In the genomic region with DNA sequence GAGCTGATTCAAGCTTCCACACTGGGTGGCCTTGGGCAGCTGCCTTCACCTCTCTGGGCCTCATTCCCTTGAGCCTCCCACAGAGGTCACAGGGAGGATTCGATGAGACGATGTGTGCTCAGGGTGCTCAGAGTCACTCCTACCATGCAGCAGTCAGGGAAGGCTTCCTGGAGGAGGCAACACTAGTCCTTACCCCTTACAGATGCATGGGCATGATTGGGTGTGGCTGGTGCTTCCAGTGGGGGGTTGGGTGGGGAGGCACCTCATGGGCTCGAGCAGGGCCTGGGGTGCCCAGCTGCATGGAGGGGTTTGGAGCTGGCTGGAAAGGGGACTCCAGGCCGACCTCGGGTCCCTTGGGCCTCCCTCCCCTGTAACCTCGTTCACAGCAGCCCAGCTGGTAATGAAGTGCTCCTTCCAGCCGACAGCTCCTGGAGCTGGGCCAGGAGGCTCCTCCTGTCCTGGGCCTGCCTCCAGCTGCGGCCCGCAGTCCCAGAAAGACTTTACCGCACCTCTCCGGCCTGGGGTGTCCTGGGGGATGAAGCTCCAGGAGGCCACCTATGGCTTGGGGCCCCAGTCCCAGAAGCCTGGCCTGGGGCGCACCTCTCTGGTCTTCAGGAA, we compare ENCODE assay signal across 8 cellular contexts. TPM values are rescaled to one million over a fixed set of nuclear protein-coding genes. Genes with fewer than 3 reads are reported as not detected.
DNase-seq lines count a peak whose midpoint lies in the region; ATAC-seq and TF ChIP-seq lines count a peak whose summit lies in the region.
"Not testable (repeated sequence)": the region's sequence is repeated elsewhere in the genome, so short reads cannot be mapped to it uniquely, and the experiment has no call there.

No MANE protein-coding gene starts in this region.

- H3K4me2 ChIP-seq in SK-N-SH, result not testable (repeated sequence)

- H3F3A ChIP-seq in SK-N-SH (replicated peaks; ENCODE audit: insufficient read depth), result peaks cover 14% of the 10 kb centered on the region

- H3K9me3 ChIP-seq in BE2C, SK-N-SH, esophagus squamous epithelium, heart right ventricle, mucosa of descending colon, thyroid gland: not testable (repeated sequence)

- TF ChIP-seq RAD21 in SK-N-SH (IDR thresholded peaks at IDR 0.05; ENCODE audit: low read length), result not testable (repeated sequence)

- H3K27me3 ChIP-seq in BE2C; SK-N-SH (ENCODE audit: insufficient read depth); thyroid gland: not testable (repeated sequence)
- peaks cover 0 to 30% (median 0%) of the 10 kb centered on the region in 4 donors for H3K27me3 ChIP-seq in esophagus squamous epithelium
- peaks cover 0 to 11% (median 0%) of the 10 kb centered on the region in 7 donors for H3K27me3 ChIP-seq in heart right ventricle

- intact Hi-C loops in esophagus squamous epithelium (cut with DNase I); heart right ventricle (cut with DNase I); mucosa of descending colon (cut with DNase I, micrococcal nuclease); thyroid gland (cut with DNase I): not testable (repeated sequence)

- not testable (repeated sequence) for H3K36me3 ChIP-seq in BE2C; SK-N-SH (replicated peaks in 1 of 2; ENCODE audit: control insufficient read depth in 1 of 2, insufficient read depth in 2 of 2, low read length in 1 of 2); esophagus squamous epithelium; heart right ventricle; mucosa of descending colon (ENCODE audit: low read depth); thyroid gland

- peak; percentile 68 to 86 (median 77) for ATAC-seq in heart right ventricle
- peak; percentile 56 for ATAC-seq in mucosa of descending colon

- H4K20me1 ChIP-seq in SK-N-SH (ENCODE audit: insufficient read depth), result not testable (repeated sequence)

- TF ChIP-seq POLR2A in esophagus squamous epithelium (IDR thresholded peaks at IDR 0.05); thyroid gland (IDR thresholded peaks at IDR 0.05): not testable (repeated sequence)

- not testable (repeated sequence) for H3K79me2 ChIP-seq in SK-N-SH (ENCODE audit: insufficient read depth)

- TF ChIP-seq CTCF in BE2C (IDR thresholded peaks at IDR 0.05; ENCODE audit: low read depth, low read length); SK-N-SH (IDR thresholded peaks at IDR 0.05); esophagus squamous epithelium (IDR thresholded peaks at IDR 0.05); heart right ventricle (IDR thresholded peaks at IDR 0.05); mucosa of descending colon (IDR thresholded peaks at IDR 0.05); thyroid gland (IDR thresholded peaks at IDR 0.05): not testable (repeated sequence)

- H3K4me1 ChIP-seq in BE2C (peaks cover 11% of the 10 kb centered on the region), SK-N-SH (ENCODE audit: control insufficient read depth in 1 of 2, insufficient read depth in 2 of 2, low read depth in 1 of 2, low read length in 1 of 2) (peaks cover 0 to 23% of the 10 kb centered on the region in 2 experiments; a peak in 1 of 4 replicates), esophagus squamous epithelium (peaks cover 0 to 20% (median 0%) of the 10 kb centered on the region in 3 donors), thyroid gland (peaks cover 4 to 14% of the 10 kb centered on the region in 2 donors)
- H3K4me1 ChIP-seq in heart right ventricle; mucosa of descending colon (ENCODE audit: low read depth): not testable (repeated sequence)

- H3K9ac ChIP-seq in SK-N-SH, result not testable (repeated sequence)

- CTCF ChIA-PET in SK-N-SH (lab: Yijun Ruan, JAX), result interaction anchor here (1.6 to 2.2 kb wide), 2 partner anchors 10 to 35 kb away, joined by 8 to 13 read pairs; no protein-coding TSS in a partner anchor

- H2AFZ ChIP-seq in SK-N-SH (ENCODE audit: low read depth), result not testable (repeated sequence)

- not testable (repeated sequence) for TF ChIP-seq EP300 in SK-N-SH (IDR thresholded peaks at IDR 0.05; ENCODE audit: borderline replicate concordance in 1 of 2, low read depth in 1 of 2, low read length in 1 of 2)

- 31% methylated on average over 7 of the region's 12 CpGs for WGBS in SK-N-SH (ENCODE audit: low lambda C conversion rate)
- 33% methylated on average over 3 of the region's 12 CpGs; no CpG with 5 or more reads in 1 of the 2 donors for WGBS in esophagus squamous epithelium, 2 donors
- WGBS in heart right ventricle, 2 donors, result 32 to 40% methylated on average over 11 to 12 of the region's 12 CpGs
- 7 to 58% methylated on average over 3 to 4 of the region's 12 CpGs for WGBS in thyroid gland, 2 donors

- H3K9me2 ChIP-seq in SK-N-SH, result not testable (repeated sequence)

- peak; percentile 68 for DNase-seq in BE2C
- peak; percentile 35 for DNase-seq in NCI-H1092 (lab: John Stamatoyannopoulos, UW)
- DNase-seq in NCI-H2196 treated with DMSO at 0.1 percent for 48 hours (lab: John Stamatoyannopoulos, UW; ENCODE audit: unreplicated experiment), result peak; percentile 27
- peak; percentile 81 for DNase-seq in SK-N-SH
- DNase-seq in esophagus squamous epithelium (lab: John Stamatoyannopoulos, UW), result not testable (repeated sequence)
- DNase-seq in heart right ventricle, result peak in 1 of 2 donors; percentile 50
- DNase-seq in mucosa of descending colon, result peak in 2 of 3 donors; percentile 53 to 65
- DNase-seq in thyroid gland, result peak; percentile 65

- POLR2A ChIA-PET in SK-N-SH (lab: Yijun Ruan, JAX), result interaction anchor here (0.5 to 0.6 kb wide), 2 partner anchors 10 to 34 kb away, joined by 3 to 4 read pairs; no protein-coding TSS in a partner anchor

- H3K27ac ChIP-seq in SK-N-SH (ENCODE audit: low read depth in 2 of 2, low read length in 1 of 2) (peak overlapping the region in 1 of 2 experiments; percentile 74; a peak in 2 of 4 replicates), esophagus squamous epithelium (peak overlapping the region in 3 of 4 donors; percentile 10 to 48 (median 44)), thyroid gland (peak overlapping the region in 1 of 3 donors; percentile 41)
- H3K27ac ChIP-seq in heart right ventricle, result not testable (repeated sequence)

- H3K4me3 ChIP-seq in BE2C (ENCODE audit: low read depth, low read length); SK-N-SH (ENCODE audit: low read depth in 2 of 2, low read length in 1 of 2); heart right ventricle; mucosa of descending colon; thyroid gland (replicated peaks in 1 of 3): not testable (repeated sequence)
- H3K4me3 ChIP-seq in esophagus squamous epithelium, result peak overlapping the region in 1 of 4 donors; percentile 12

RNA-seq across cellular contexts. Expression of gene SLC29A4, which starts 7.7 kb away (rescaled TPM):
- polyA plus RNA-seq in BE2C (2012; ENCODE audit: insufficient read depth, insufficient read length, low read depth), result 8.6 TPM
- polyA plus RNA-seq in SK-N-SH (2012; rRNA removed) (11.2 and 12.3 TPM in 2 replicates), heart right ventricle (1 to 10 TPM; 4.4 to 5.3 TPM)
- polyA plus RNA-seq in SK-N-SH (2012; cell fraction: cytosol; rRNA removed), result 4.4 and 8.9 TPM in 2 replicates
- 18.5 and 19.4 TPM in 2 replicates for polyA plus RNA-seq in SK-N-SH (2012; cell fraction: nucleus; rRNA removed)
- total RNA-seq in esophagus squamous epithelium (under 1 TPM in 3 of 4 donors, not detected in 1; 0.44 to 0.57 (median 0.53) TPM), heart right ventricle (1 to 10 TPM in 9 of 10 donors, under 1 TPM in 1; 0.94 to 4.5 (median 1.9) TPM), mucosa of descending colon (1 to 10 TPM; 5.4 to 7.4 (median 5.5) TPM), thyroid gland (10 to 100 TPM in 3 of 4 donors, 1 to 10 TPM in 1; 8.5 to 23.2 (median 14.4) TPM)
